Comparison of ENCODE assay signal across 8 cellular contexts in the genomic region with DNA sequence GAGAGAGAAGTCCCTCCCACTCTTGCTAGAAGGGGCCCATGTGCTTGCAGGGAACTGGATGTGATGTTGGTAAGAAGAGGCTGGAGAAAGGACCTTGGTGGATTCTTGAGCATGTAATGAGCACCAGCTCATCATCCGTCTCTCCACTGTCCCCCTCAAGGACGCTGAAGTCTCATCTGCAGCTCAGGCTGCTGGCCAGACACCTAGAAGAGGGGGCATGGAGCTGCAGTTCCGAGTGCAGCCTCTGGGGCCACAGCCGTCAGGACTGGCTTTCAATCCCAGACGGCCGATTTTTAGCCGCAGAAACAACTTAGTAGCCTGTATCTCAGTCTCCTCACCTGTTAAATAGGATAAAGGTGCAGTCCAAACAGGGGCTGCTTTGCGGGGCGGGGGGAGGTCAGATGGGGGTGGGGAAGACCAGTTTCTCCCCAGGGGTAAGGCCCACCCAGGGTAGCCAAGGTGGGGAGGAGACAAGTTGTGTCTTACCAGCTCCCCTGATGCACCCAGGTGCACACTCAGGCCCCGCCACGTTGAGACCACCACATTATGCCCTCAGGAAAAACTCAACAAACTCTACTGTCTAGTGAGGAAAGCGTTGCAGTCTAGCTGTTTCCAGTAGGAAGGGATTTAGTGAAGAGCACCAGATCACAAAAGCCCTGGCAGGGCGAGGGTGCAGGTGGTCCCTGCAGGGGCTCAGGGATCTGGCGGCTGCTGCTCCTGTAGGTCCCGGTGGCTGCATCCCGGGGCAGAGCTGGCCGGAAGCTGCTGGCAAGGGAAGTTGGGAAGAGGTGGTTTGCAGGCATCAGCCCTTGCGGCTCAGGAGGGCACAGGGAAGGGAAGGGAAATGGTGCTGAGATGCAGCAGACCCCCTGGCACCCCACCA. TPM values are rescaled to one million over a fixed set of nuclear protein-coding genes. Genes with fewer than 3 reads are reported as not detected.
DNase-seq lines count a peak whose midpoint lies in the region; ATAC-seq and TF ChIP-seq lines count a peak whose summit lies in the region.

No MANE protein-coding gene starts in this region.

- peaks cover 4% of the 10 kb centered on the region for H3K27me3 Mint-ChIP-seq in activated T-helper 2 cell treated with anti-CD3 and anti-CD28 coated beads, Interferon-gamma antibody, Interleukin-2, Interleukin-4, amounts not matched to agents 10 μg/mL and 5 μg/mL and 100 μg/mL, durations not matched to agents 14 hours and 24 hours and 36 hours (ENCODE audit: low read depth)

- no peaks in the 10 kb centered on the region for H3K9me3 Mint-ChIP-seq in activated T-helper 2 cell treated with anti-CD3 and anti-CD28 coated beads, Interferon-gamma antibody, Interleukin-2, Interleukin-4, amounts not matched to agents 10 μg/mL and 5 μg/mL and 100 μg/mL, durations not matched to agents 14 hours and 24 hours and 36 hours

- H3K36me3 Mint-ChIP-seq in activated T-helper 2 cell treated with anti-CD3 and anti-CD28 coated beads, Interferon-gamma antibody, Interleukin-2, Interleukin-4, amounts not matched to agents 10 μg/mL and 5 μg/mL and 100 μg/mL, durations not matched to agents 14 hours and 24 hours and 36 hours (ENCODE audit: low read depth): no peaks in the 10 kb centered on the region

- ATAC-seq in Right ventricle myocardium superior (ENCODE audit: poor library complexity): peak; percentile 48
- no peak for ATAC-seq in GM18868 (IDR thresholded peaks at IDR 0.05; ENCODE audit: unreplicated experiment)

- intact Hi-C loops in Right ventricle myocardium superior (cut with DNase I): no loop called here
- intact Hi-C loops in cardiac septum (cut with DNase I): no loop called here
- intact Hi-C loops in activated T-helper 2 cell treated with anti-CD3 and anti-CD28 coated beads, Interferon-gamma antibody, Interleukin-2, Interleukin-4, amounts not matched to agents 10 μg/mL and 5 μg/mL and 100 μg/mL, durations not matched to agents 14 hours and 24 hours and 36 hours (cut with micrococcal nuclease): no loop called here

- DNase-seq in Right ventricle myocardium superior (peak; percentile 56), cardiac septum (ENCODE audit: low spot score) (no peak), NCI-H69 (lab: John Stamatoyannopoulos, UW) (peak; percentile 60), foreskin fibroblast (peak; percentile 54 to 84), renal cortical epithelial cell (ENCODE audit: low read depth) (peak; percentile 18), foreskin melanocyte (no peak)
- DNase-seq in activated T-helper 2 cell treated with anti-CD3 and anti-CD28 coated beads, Interferon-gamma antibody, Interleukin-2, Interleukin-4, amounts not matched to agents 10 μg/mL and 5 μg/mL and 100 μg/mL, durations not matched to agents 14 hours and 24 hours and 36 hours (ENCODE audit: low spot score): peak; percentile 29

- H3K4me3 ChIP-seq in foreskin fibroblast (ENCODE audit: low read depth in 1 of 2, low read length in 2 of 2): no peak overlapping the region

- H3K4me1 Mint-ChIP-seq in activated T-helper 2 cell treated with anti-CD3 and anti-CD28 coated beads, Interferon-gamma antibody, Interleukin-2, Interleukin-4, amounts not matched to agents 10 μg/mL and 5 μg/mL and 100 μg/mL, durations not matched to agents 14 hours and 24 hours and 36 hours (ENCODE audit: low read depth): no peaks in the 10 kb centered on the region

- no peak overlapping the region for H3K4me3 Mint-ChIP-seq in activated T-helper 2 cell treated with anti-CD3 and anti-CD28 coated beads, Interferon-gamma antibody, Interleukin-2, Interleukin-4, amounts not matched to agents 10 μg/mL and 5 μg/mL and 100 μg/mL, durations not matched to agents 14 hours and 24 hours and 36 hours (ENCODE audit: low read depth)

- H3K27ac Mint-ChIP-seq in activated T-helper 2 cell treated with anti-CD3 and anti-CD28 coated beads, Interferon-gamma antibody, Interleukin-2, Interleukin-4, amounts not matched to agents 10 μg/mL and 5 μg/mL and 100 μg/mL, durations not matched to agents 14 hours and 24 hours and 36 hours: no peak overlapping the region

- peak; percentile 72 for TF ChIP-seq CTCF in foreskin fibroblast (IDR thresholded peaks at IDR 0.05; ENCODE audit: low read depth, low read length)

RNA-seq across cellular contexts. Expression of a gene that starts 29.5 kb away (rescaled TPM):
- 11.8 TPM for total RNA-seq in Right ventricle myocardium superior
- 14.4 TPM for total RNA-seq in cardiac septum
- 6.3 and 7.2 TPM in 2 replicates for total RNA-seq in activated T-helper 2 cell treated with anti-CD3 and anti-CD28 coated beads, Interferon-gamma antibody, Interleukin-2, Interleukin-4, amounts not matched to agents 10 μg/mL and 5 μg/mL and 100 μg/mL, durations not matched to agents 14 hours and 24 hours and 36 hours
- 5.4 and 6.9 TPM in 2 replicates for total RNA-seq in renal cortical epithelial cell

RNA-seq across cellular contexts. Expression of a gene that starts 43.6 kb away (rescaled TPM):
- total RNA-seq in Right ventricle myocardium superior (17.5 TPM), cardiac septum (16.7 TPM), renal cortical epithelial cell (0.10 TPM in 1 of 2 replicates, not detected in the other)
- total RNA-seq in activated T-helper 2 cell treated with anti-CD3 and anti-CD28 coated beads, Interferon-gamma antibody, Interleukin-2, Interleukin-4, amounts not matched to agents 10 μg/mL and 5 μg/mL and 100 μg/mL, durations not matched to agents 14 hours and 24 hours and 36 hours: 4.1 and 5.0 TPM in 2 replicates

Comparison
In these comparisons a context has a peak if more than half of its experiments do, and no peak if none do; other contexts are left out.
1. DNase-seq: peak in Right ventricle myocardium superior (single experiment), NCI-H69 (single experiment), activated T-helper 2 cell treated with anti-CD3 and anti-CD28 coated beads, Interferon-gamma antibody, Interleukin-2, Interleukin-4, amounts not matched to agents 10 μg/mL and 5 μg/mL and 100 μg/mL, durations not matched to agents 14 hours and 24 hours and 36 hours (single experiment), foreskin fibroblast (2 of 2) and renal cortical epithelial cell (single experiment); none in cardiac septum (single experiment) and foreskin melanocyte (single experiment).